ENCODE assay signal across 31 cellular contexts in the genomic region with DNA sequence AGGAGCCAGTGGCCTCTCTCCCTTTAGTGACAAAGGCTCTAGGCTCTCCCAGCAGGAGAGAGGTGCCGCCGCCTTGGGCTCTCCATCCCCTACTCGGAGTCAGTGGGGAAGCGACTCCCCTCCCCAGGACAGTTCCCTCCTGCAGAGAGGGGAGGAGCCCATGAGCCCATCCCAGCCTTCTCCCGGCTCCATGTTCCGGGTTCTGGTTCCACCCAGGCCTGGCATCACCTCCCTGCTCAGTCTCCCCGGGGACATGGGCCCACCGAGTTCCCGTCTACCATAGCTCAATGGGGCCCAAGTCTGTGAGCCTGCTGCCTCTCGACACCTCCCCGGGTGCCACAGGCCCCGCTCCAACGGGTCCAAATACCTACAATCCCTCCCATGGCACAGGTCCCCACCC.
"Had no signal": no experiment of that assay in that cellular context is flagged by ENCODE, and none has a peak within 500 bp of the region (broad histone marks: within the 10 kb centered on the region; RNA-seq: fewer than 3 reads in every experiment).

No MANE protein-coding gene starts in this region.

- H3K4me1 ChIP-seq: adrenal gland, body of pancreas, foreskin keratinocyte had no signal

- H3K27ac ChIP-seq: adrenal gland, body of pancreas, esophagus muscularis mucosa, foreskin keratinocyte, gastrocnemius medialis, WERI-Rb-1 had no signal

- H3K9me3 ChIP-seq: adrenal gland, body of pancreas, esophagus muscularis mucosa, gastrocnemius medialis had no signal

- H3K4me3 ChIP-seq: adrenal gland, body of pancreas, esophagus muscularis mucosa, gastrocnemius medialis had no signal

- ATAC-seq: activated CD4-positive, alpha-beta T cell treated with anti-CD3 and anti-CD28 coated beads for 36 hours; activated CD8-positive, alpha-beta memory T cell treated with anti-CD3 and anti-CD28 coated beads, Interleukin-2, amount 10 ng/mL, durations not matched to agents 7 days and 5 days; activated CD8-positive, alpha-beta T cell treated with anti-CD3 and anti-CD28 coated beads, Interleukin-2, amount 10 ng/mL, durations not matched to agents 7 days and 5 days; activated naive CD8-positive, alpha-beta T cell treated with anti-CD3 and anti-CD28 coated beads, Interleukin-2, amount 50 U/mL, for 24 hours; body of pancreas; effector memory CD8-positive, alpha-beta T cell; foreskin keratinocyte; gastrocnemius medialis; T-cell; T-helper 17 cell had no signal

- H3K36me3 ChIP-seq: adrenal gland, esophagus muscularis mucosa, gastrocnemius medialis, WERI-Rb-1 had no signal

- DNase-seq: activated CD4-positive, alpha-beta memory T cell treated with anti-CD3 and anti-CD28 coated beads for 36 hours; activated CD4-positive, alpha-beta T cell treated with anti-CD3 and anti-CD28 coated beads for 36 hours; activated CD4-positive, alpha-beta T cell treated with anti-CD3 and anti-CD28 coated beads, Interleukin-2, amount 10 ng/mL, durations not matched to agents 24 days and 14 days; activated CD4-positive, CD25-positive, alpha-beta regulatory T cell; activated CD4-positive, CD25-positive, alpha-beta regulatory T cell treated with anti-CD3 and anti-CD28 coated beads, Interleukin-2, amount 50 U/mL, for 72 hours; activated CD8-positive, alpha-beta memory T cell treated with anti-CD3 and anti-CD28 coated beads, Interleukin-2, amount 10 ng/mL, durations not matched to agents 7 days and 5 days; activated CD8-positive, alpha-beta memory T cell treated with anti-CD3 and anti-CD28 coated beads, Interleukin-2, amount 50 U/mL, for 4 hours; activated CD8-positive, alpha-beta T cell treated with anti-CD3 and anti-CD28 coated beads, Interleukin-2, amount 10 ng/mL, durations not matched to agents 7 days and 5 days; activated effector memory CD4-positive, alpha-beta T cell treated with anti-CD3 and anti-CD28 coated beads, Interleukin-2, amount 50 U/mL, for 16 hours; activated naive CD4-positive, alpha-beta T cell treated with anti-CD3 and anti-CD28 coated beads for 36 hours; activated naive CD8-positive, alpha-beta T cell treated with anti-CD3 and anti-CD28 coated beads for 36 hours; activated naive CD8-positive, alpha-beta T cell treated with anti-CD3 and anti-CD28 coated beads, Interleukin-2, amount 50 U/mL, for 24 hours; activated T-cell treated with anti-CD3 and anti-CD28 coated beads, Interleukin-2, amount 50 U/mL, for 1 hour; activated T-cell treated with anti-CD3 and anti-CD28 coated beads, Interleukin-2, amount 50 U/mL, for 48 hours; adrenal gland; amygdala; body of pancreas; caudate nucleus; cortex of kidney; dermis blood vessel endothelial cell; effector CD4-positive, alpha-beta T cell; effector memory CD8-positive, alpha-beta T cell; erythroblast; foreskin keratinocyte; gastrocnemius medialis; glutamatergic neuron; T-cell; T-helper 17 cell; T1000; WERI-Rb-1 had no signal

- H3K27me3 ChIP-seq: adrenal gland, body of pancreas, esophagus muscularis mucosa, foreskin keratinocyte, gastrocnemius medialis had no signal
